In genomic region chr2:74566423-74567085, GRCh38 we compare ENCODE assay signal across 12 cellular contexts. TPM values are rescaled to one million over a fixed set of nuclear protein-coding genes. Genes with fewer than 3 reads are reported as not detected.
DNase-seq lines count a peak whose midpoint lies in the region; TF ChIP-seq lines count a peak whose summit lies in the region.
"Had no signal": no experiment of that assay in that cellular context is flagged by ENCODE, and none has a peak within 500 bp of the region (broad histone marks: within the 10 kb centered on the region; RNA-seq: fewer than 3 reads in every experiment).

No MANE protein-coding gene starts in this region.

- in situ Hi-C loops in astrocyte of the cerebellum (cut with HindIII; ENCODE audit: low sequenced_read_pairs): no loop called here

- no peaks in the 10 kb centered on the region for H3K36me3 Mint-ChIP-seq in osteocyte (ENCODE audit: unreplicated experiment)
- H3K36me3 Mint-ChIP-seq: stimulated activated memory B cell treated with anti-CD40 and anti-IgM and Interleukin-4, amounts not matched to agents 10 μg/mL and 1 μg/mL and 100 μg/mL, for 72 hours had no signal

- DNase-seq in SIG-M5 treated with dmso at 0.1 percent for 504 hours (lab: John Stamatoyannopoulos, UW; ENCODE audit: unreplicated experiment): peak; percentile 28
- DNase-seq in SIG-M5 (lab: John Stamatoyannopoulos, UW): no peak
- peak; percentile 84 for DNase-seq in HT1080 (ENCODE audit: low read depth)
- DNase-seq in astrocyte of the cerebellum (ENCODE audit: low read depth): peak; percentile 93
- DNase-seq in osteocyte (ENCODE audit: extremely low spot score, unreplicated experiment): no peak
- DNase-seq in SHP77 treated with DMSO at 0.1 percent for 48 hours (lab: John Stamatoyannopoulos, UW): no peak
- no peak for DNase-seq in substantia nigra (lab: John Stamatoyannopoulos, UW)
- DNase-seq in NCI-H1694 treated with DMSO at 0.1 percent for 48 hours (lab: John Stamatoyannopoulos, UW): no peak
- DNase-seq: NCI-H1436 had no signal

- peak overlapping the region; percentile 64 for H3K27ac Mint-ChIP-seq in osteocyte (ENCODE audit: unreplicated experiment)
- H3K27ac Mint-ChIP-seq: B cell; progenitor cell of endocrine pancreas; stimulated activated memory B cell treated with anti-CD40 and anti-IgM and Interleukin-4, amounts not matched to agents 10 μg/mL and 1 μg/mL and 100 μg/mL, for 72 hours had no signal

- no peaks in the 10 kb centered on the region for H3K9me3 Mint-ChIP-seq in osteocyte (ENCODE audit: unreplicated experiment)
- H3K9me3 Mint-ChIP-seq: stimulated activated memory B cell treated with anti-CD40 and anti-IgM and Interleukin-4, amounts not matched to agents 10 μg/mL and 1 μg/mL and 100 μg/mL, for 72 hours had no signal

- H3K27me3 Mint-ChIP-seq in osteocyte (ENCODE audit: unreplicated experiment): no peaks in the 10 kb centered on the region
- H3K27me3 Mint-ChIP-seq: B cell; stimulated activated memory B cell treated with anti-CD40 and anti-IgM and Interleukin-4, amounts not matched to agents 10 μg/mL and 1 μg/mL and 100 μg/mL, for 72 hours had no signal

- no peak for TF ChIP-seq CTCF in astrocyte of the cerebellum (IDR thresholded peaks at IDR 0.05; ENCODE audit: low read depth, low read length, missing control alignments)
- TF ChIP-seq CTCF in osteocyte (IDR thresholded peaks at IDR 0.05): no peak

- peaks cover 45% of the 10 kb centered on the region for H3K4me1 Mint-ChIP-seq in osteocyte (ENCODE audit: unreplicated experiment)
- H3K4me1 Mint-ChIP-seq: B cell had no signal

- no peak overlapping the region for H3K27ac ChIP-seq in substantia nigra (ENCODE audit: low read depth, low read length, poor library complexity, severe bottlenecking)

- no peak overlapping the region for H3K4me3 Mint-ChIP-seq in osteocyte (ENCODE audit: unreplicated experiment)
- H3K4me3 Mint-ChIP-seq: B cell; stimulated activated memory B cell treated with anti-CD40 and anti-IgM and Interleukin-4, amounts not matched to agents 10 μg/mL and 1 μg/mL and 100 μg/mL, for 72 hours had no signal

- H3K4me3 ChIP-seq in astrocyte of the cerebellum (ENCODE audit: low read depth, low read length): no peak overlapping the region

RNA-seq across cellular contexts. Expression of gene DOK1, which starts 12.0 kb away (rescaled TPM):
- 62.1 and 66.8 TPM in 2 replicates for total RNA-seq in HT1080 (2014; rRNA removed; shearing (Covaris generic))
- 82.6 and 85.9 TPM in 2 replicates for polyA plus RNA-seq in HT1080 (2015; cell fraction: cytosol; rRNA removed)
- polyA plus RNA-seq in HT1080 (2015; cell fraction: nucleus; rRNA removed): 102 and 123 TPM in 2 replicates
- total RNA-seq in osteocyte: 15.8 and 17.7 TPM in 2 replicates

RNA-seq across cellular contexts. Expression of gene LOXL3, which starts 12.8 kb away (rescaled TPM):
- 48.5 and 49.8 TPM in 2 replicates for total RNA-seq in HT1080 (2014; rRNA removed; shearing (Covaris generic))
- 68.7 and 78.7 TPM in 2 replicates for polyA plus RNA-seq in HT1080 (2015; cell fraction: cytosol; rRNA removed)
- 416 and 445 TPM in 2 replicates for polyA plus RNA-seq in HT1080 (2015; cell fraction: nucleus; rRNA removed)
- 58.1 and 62.1 TPM in 2 replicates for total RNA-seq in osteocyte

RNA-seq across cellular contexts. Expression of gene HTRA2, which starts 36.8 kb away (rescaled TPM):
- 84.5 and 94.6 TPM in 2 replicates for total RNA-seq in HT1080 (2014; rRNA removed; shearing (Covaris generic))
- 35.8 and 37.6 TPM in 2 replicates for polyA plus RNA-seq in HT1080 (2015; cell fraction: cytosol; rRNA removed)
- 50.7 and 56.3 TPM in 2 replicates for polyA plus RNA-seq in HT1080 (2015; cell fraction: nucleus; rRNA removed)
- 32.0 and 32.3 TPM in 2 replicates for total RNA-seq in osteocyte

RNA-seq across cellular contexts. Expression of gene AUP1, which starts 37.0 kb away (rescaled TPM):
- total RNA-seq in HT1080 (2014; rRNA removed; shearing (Covaris generic)): 169 and 184 TPM in 2 replicates
- polyA plus RNA-seq in HT1080 (2015; cell fraction: cytosol; rRNA removed): 89.0 and 97.4 TPM in 2 replicates
- 285 and 333 TPM in 2 replicates for polyA plus RNA-seq in HT1080 (2015; cell fraction: nucleus; rRNA removed)
- total RNA-seq in osteocyte: 96.3 and 97.1 TPM in 2 replicates

RNA-seq across cellular contexts. Expression of gene DQX1, which starts 40.5 kb away (rescaled TPM):
- 0.13 and 0.18 TPM in 2 replicates for total RNA-seq in HT1080 (2014; rRNA removed; shearing (Covaris generic))
- polyA plus RNA-seq in HT1080 (2015; cell fraction: cytosol; rRNA removed): 0.20 and 0.24 TPM in 2 replicates
- polyA plus RNA-seq in HT1080 (2015; cell fraction: nucleus; rRNA removed): 2.8 and 4.1 TPM in 2 replicates
- 0.26 and 0.32 TPM in 2 replicates for total RNA-seq in osteocyte

Comparison
In these comparisons a context has a peak if more than half of its experiments do, and no peak if none do; other contexts are left out.
1. DNase-seq: peak in SIG-M5 treated with dmso at 0.1 percent for 504 hours (single experiment), HT1080 (single experiment) and astrocyte of the cerebellum (single experiment); none in SIG-M5 (single experiment), osteocyte (single experiment), SHP77 treated with DMSO at 0.1 percent for 48 hours (single experiment), substantia nigra (0 of 49) and NCI-H1694 treated with DMSO at 0.1 percent for 48 hours (single experiment).